In the genomic region with DNA sequence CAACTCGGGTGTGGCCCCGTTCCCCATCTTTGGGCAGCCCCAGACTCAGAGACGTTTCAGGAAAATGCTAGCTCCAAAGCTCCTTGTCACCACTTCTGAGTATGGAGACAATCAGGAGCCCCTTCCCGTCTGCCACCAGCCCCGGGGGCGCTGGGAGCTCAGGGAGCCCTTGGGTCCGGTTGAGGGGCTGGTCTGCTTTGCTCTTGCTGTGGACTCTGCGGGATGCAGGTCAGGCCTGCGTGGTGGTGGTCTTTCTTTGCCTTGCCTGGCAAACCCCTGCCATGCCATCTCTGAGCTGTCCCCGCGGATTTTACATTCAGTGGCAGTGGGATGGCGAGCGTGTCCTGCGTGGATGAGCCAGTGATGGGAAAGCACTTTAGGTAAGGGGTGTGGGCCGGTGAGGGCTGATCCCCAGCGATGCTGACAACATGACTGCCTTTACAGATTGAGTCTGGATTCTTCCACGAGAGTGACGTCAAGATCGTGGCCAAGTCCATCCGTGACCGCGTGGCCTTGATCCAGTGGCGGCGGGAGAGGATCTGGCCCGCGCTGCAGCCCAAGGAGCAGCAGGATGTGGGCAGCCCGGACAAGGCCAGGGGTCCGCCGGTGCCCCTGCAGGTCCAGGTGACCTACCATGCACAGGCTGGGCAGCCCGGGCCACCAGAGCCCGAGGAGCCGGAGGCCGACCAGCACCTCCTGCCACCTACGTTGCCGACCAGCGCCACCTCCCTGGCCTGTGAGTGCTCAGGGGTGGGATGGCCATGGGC, we compare ENCODE assay signal across 29 cellular contexts.
"Had no signal": no experiment of that assay in that cellular context is flagged by ENCODE, and none has a peak within 500 bp of the region (broad histone marks: within the 10 kb centered on the region; RNA-seq: fewer than 3 reads in every experiment).

No MANE protein-coding gene starts in this region.

- H3K27me3 ChIP-seq: ascending aorta, breast epithelium, cardiac muscle cell, esophagus muscularis mucosa, foreskin keratinocyte, gastroesophageal sphincter had no signal

- H3K4me3 ChIP-seq: ascending aorta, breast epithelium, cardiac muscle cell, esophagus muscularis mucosa, gastroesophageal sphincter had no signal

- H3K9me3 Mint-ChIP-seq: activated CD4-positive, alpha-beta memory T cell treated with anti-CD3 and anti-CD28 coated beads, Interleukin-2, amount 10 ng/mL, durations not matched to agents 7 days and 5 days; activated CD4-positive, alpha-beta T cell treated with anti-CD3 and anti-CD28 coated beads, Interleukin-2, amount 10 ng/mL, durations not matched to agents 7 days and 5 days; activated naive CD4-positive, alpha-beta T cell treated with anti-CD3 and anti-CD28 coated beads, Interleukin-2, amount 10 ng/mL, durations not matched to agents 7 days and 5 days; activated naive CD4-positive, alpha-beta T cell treated with anti-CD3 and anti-CD28 coated beads, Interleukin-2, amount 50 U/mL, for 72 hours; activated naive CD8-positive, alpha-beta T cell treated with anti-CD3 and anti-CD28 coated beads, Interleukin-2, amount 10 ng/mL, durations not matched to agents 7 days and 5 days; activated T-cell treated with anti-CD3 and anti-CD28 coated beads, Interleukin-2, amount 50 U/mL, for 24 hours; activated T-cell treated with anti-CD3 and anti-CD28 coated beads, Interleukin-2, amount 50 U/mL, for 72 hours; central memory CD8-positive, alpha-beta T cell; effector memory CD8-positive, alpha-beta T cell; WTC11 had no signal

- H3K4me1 Mint-ChIP-seq: activated CD4-positive, alpha-beta memory T cell treated with anti-CD3 and anti-CD28 coated beads, Interleukin-2, amount 10 ng/mL, durations not matched to agents 7 days and 5 days; activated CD4-positive, alpha-beta T cell treated with anti-CD3 and anti-CD28 coated beads, Interleukin-2, amount 10 ng/mL, durations not matched to agents 7 days and 5 days; activated naive CD4-positive, alpha-beta T cell treated with anti-CD3 and anti-CD28 coated beads, Interleukin-2, amount 10 ng/mL, durations not matched to agents 7 days and 5 days; activated naive CD8-positive, alpha-beta T cell treated with anti-CD3 and anti-CD28 coated beads, Interleukin-2, amount 10 ng/mL, durations not matched to agents 7 days and 5 days had no signal

- H3K9me3 ChIP-seq: ascending aorta, breast epithelium, esophagus muscularis mucosa, gastroesophageal sphincter had no signal

- H3K27ac Mint-ChIP-seq: activated CD4-positive, alpha-beta memory T cell treated with anti-CD3 and anti-CD28 coated beads, Interleukin-2, amount 10 ng/mL, durations not matched to agents 7 days and 5 days; activated CD4-positive, alpha-beta T cell treated with anti-CD3 and anti-CD28 coated beads, Interleukin-2, amount 10 ng/mL, durations not matched to agents 7 days and 5 days; activated naive CD4-positive, alpha-beta T cell treated with anti-CD3 and anti-CD28 coated beads, Interleukin-2, amount 10 ng/mL, durations not matched to agents 7 days and 5 days; activated naive CD8-positive, alpha-beta T cell treated with anti-CD3 and anti-CD28 coated beads, Interleukin-2, amount 10 ng/mL, durations not matched to agents 7 days and 5 days; activated T-cell treated with anti-CD3 and anti-CD28 coated beads, Interleukin-2, amount 50 U/mL, for 24 hours; activated T-cell treated with anti-CD3 and anti-CD28 coated beads, Interleukin-2, amount 50 U/mL, for 72 hours; WTC11 had no signal

- H3K27me3 Mint-ChIP-seq: activated CD4-positive, alpha-beta memory T cell treated with anti-CD3 and anti-CD28 coated beads, Interleukin-2, amount 10 ng/mL, durations not matched to agents 7 days and 5 days; activated CD4-positive, alpha-beta T cell treated with anti-CD3 and anti-CD28 coated beads, Interleukin-2, amount 10 ng/mL, durations not matched to agents 7 days and 5 days; activated naive CD8-positive, alpha-beta T cell treated with anti-CD3 and anti-CD28 coated beads, Interleukin-2, amount 10 ng/mL, durations not matched to agents 7 days and 5 days; activated T-cell treated with anti-CD3 and anti-CD28 coated beads, Interleukin-2, amount 50 U/mL, for 24 hours; brain; central memory CD8-positive, alpha-beta T cell had no signal

- H3K4me1 ChIP-seq: ascending aorta, breast epithelium, foreskin keratinocyte had no signal

- H3K36me3 Mint-ChIP-seq: activated naive CD4-positive, alpha-beta T cell treated with anti-CD3 and anti-CD28 coated beads, Interleukin-2, amount 10 ng/mL, durations not matched to agents 7 days and 5 days; activated naive CD4-positive, alpha-beta T cell treated with anti-CD3 and anti-CD28 coated beads, Interleukin-2, amount 50 U/mL, for 72 hours; activated naive CD8-positive, alpha-beta T cell treated with anti-CD3 and anti-CD28 coated beads, Interleukin-2, amount 10 ng/mL, durations not matched to agents 7 days and 5 days had no signal

- DNase-seq: activated CD4-positive, alpha-beta memory T cell treated with anti-CD3 and anti-CD28 coated beads, Interleukin-2, amount 10 ng/mL, durations not matched to agents 7 days and 5 days; activated CD4-positive, alpha-beta T cell treated with anti-CD3 and anti-CD28 coated beads for 1 hour; activated CD4-positive, alpha-beta T cell treated with anti-CD3 and anti-CD28 coated beads for 4 hours; activated CD4-positive, alpha-beta T cell treated with anti-CD3 and anti-CD28 coated beads, Interleukin-2, amount 10 ng/mL, durations not matched to agents 7 days and 5 days; activated CD4-positive, alpha-beta T cell treated with anti-CD3 and anti-CD28 coated beads, Interleukin-2, amount 50 U/mL, for 4 hours; activated CD8-positive, alpha-beta memory T cell treated with anti-CD3 and anti-CD28 coated beads, Interleukin-2, amount 50 U/mL, for 48 hours; activated gamma-delta T cell; activated naive CD4-positive, alpha-beta T cell; activated naive CD4-positive, alpha-beta T cell treated with anti-CD3 and anti-CD28 coated beads, Interleukin-2, amount 10 ng/mL, durations not matched to agents 7 days and 5 days; activated naive CD8-positive, alpha-beta T cell treated with anti-CD3 and anti-CD28 coated beads, Interleukin-2, amount 10 ng/mL, durations not matched to agents 7 days and 5 days; activated T-cell treated with anti-CD3 and anti-CD28 coated beads for 4 hours; activated T-cell treated with anti-CD3 and anti-CD28 coated beads, Interleukin-2, amount 50 U/mL, for 24 hours; activated T-cell treated with anti-CD3 and anti-CD28 coated beads, Interleukin-2, amount 50 U/mL, for 72 hours; cortex of kidney; dermis blood vessel endothelial cell; effector CD4-positive, alpha-beta T cell; effector memory CD8-positive, alpha-beta T cell; erythroblast; foreskin keratinocyte; T-helper 2 cell had no signal

- H3K27ac ChIP-seq: ascending aorta, breast epithelium, cardiac muscle cell, foreskin keratinocyte had no signal

- H3K4me3 Mint-ChIP-seq: activated CD4-positive, alpha-beta memory T cell treated with anti-CD3 and anti-CD28 coated beads, Interleukin-2, amount 10 ng/mL, durations not matched to agents 7 days and 5 days; activated CD4-positive, alpha-beta T cell treated with anti-CD3 and anti-CD28 coated beads, Interleukin-2, amount 10 ng/mL, durations not matched to agents 7 days and 5 days; activated naive CD4-positive, alpha-beta T cell treated with anti-CD3 and anti-CD28 coated beads, Interleukin-2, amount 10 ng/mL, durations not matched to agents 7 days and 5 days; activated naive CD8-positive, alpha-beta T cell treated with anti-CD3 and anti-CD28 coated beads, Interleukin-2, amount 10 ng/mL, durations not matched to agents 7 days and 5 days; activated T-cell treated with anti-CD3 and anti-CD28 coated beads, Interleukin-2, amount 50 U/mL, for 24 hours; activated T-cell treated with anti-CD3 and anti-CD28 coated beads, Interleukin-2, amount 50 U/mL, for 72 hours; brain; central memory CD8-positive, alpha-beta T cell; effector memory CD8-positive, alpha-beta T cell; WTC11 had no signal

- ATAC-seq: activated naive CD4-positive, alpha-beta T cell treated with anti-CD3 and anti-CD28 coated beads, Interleukin-2, amount 50 U/mL, for 72 hours; activated T-cell treated with anti-CD3 and anti-CD28 coated beads, Interleukin-2, amount 50 U/mL, for 72 hours; effector memory CD8-positive, alpha-beta T cell; foreskin keratinocyte; gastroesophageal sphincter; WTC11 had no signal

- H3K36me3 ChIP-seq: ascending aorta, breast epithelium, cardiac muscle cell had no signal
